Comparison of ENCODE assay signal across 7 cellular contexts in the genomic region with DNA sequence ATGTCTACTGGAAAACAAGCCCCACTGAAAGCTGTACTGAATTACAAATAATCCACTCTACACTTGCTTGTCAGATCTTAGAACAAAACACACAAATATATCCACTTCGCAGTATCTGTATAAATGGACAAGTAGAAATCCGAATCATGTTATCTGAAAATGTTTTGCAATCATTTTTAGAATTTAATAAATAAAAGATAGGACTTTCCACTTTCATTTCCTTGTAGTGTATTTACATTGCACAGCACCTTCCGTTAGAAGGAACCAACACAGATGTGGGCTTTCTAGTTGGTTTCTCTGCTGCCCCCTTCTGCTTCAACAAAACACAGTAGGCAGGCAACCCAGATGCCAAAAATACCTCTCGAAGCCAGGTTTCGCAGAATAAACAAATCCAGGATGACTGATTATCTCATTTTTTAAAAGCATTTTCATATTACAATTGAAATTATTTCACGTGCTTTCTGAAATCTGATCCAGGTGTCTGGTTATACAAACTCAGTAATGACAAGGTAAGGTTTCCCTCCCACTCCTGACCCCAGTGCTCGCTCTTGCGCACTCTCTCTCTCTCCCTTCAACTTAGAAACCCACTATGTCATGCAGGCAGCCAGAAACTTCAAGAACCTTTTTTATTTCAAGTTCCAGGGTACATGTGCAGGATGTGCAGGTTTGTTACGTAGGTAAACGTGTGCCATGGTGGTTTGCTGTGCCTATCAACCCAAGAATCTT.
DNase-seq lines count a peak whose midpoint lies in the region; ATAC-seq and TF ChIP-seq lines count a peak whose summit lies in the region.

No MANE protein-coding gene starts in this region.

- peaks cover 22% of the 10 kb centered on the region for H3K4me1 Mint-ChIP-seq in activated naive CD4-positive, alpha-beta T cell treated with anti-CD3 and anti-CD28 coated beads, Interleukin-2, amount 10 ng/mL, durations not matched to agents 7 days and 5 days

- H3K27me3 Mint-ChIP-seq in activated naive CD4-positive, alpha-beta T cell treated with anti-CD3 and anti-CD28 coated beads, Interleukin-2, amount 10 ng/mL, durations not matched to agents 7 days and 5 days, result no peaks in the 10 kb centered on the region

- H3K9me3 ChIP-seq in Peyer's patch, result no peaks in the 10 kb centered on the region
- H3K9me3 ChIP-seq in heart left ventricle, result no peaks in the 10 kb centered on the region

- no peaks in the 10 kb centered on the region for H3K36me3 ChIP-seq in Peyer's patch
- no peaks in the 10 kb centered on the region for H3K36me3 ChIP-seq in heart left ventricle

- WGBS in heart left ventricle, 4 donors, result 52 to 57% (median 54%) methylated on average over 10 of the region's 10 CpGs

- H3K36me3 Mint-ChIP-seq in activated naive CD4-positive, alpha-beta T cell treated with anti-CD3 and anti-CD28 coated beads, Interleukin-2, amount 10 ng/mL, durations not matched to agents 7 days and 5 days, result no peaks in the 10 kb centered on the region

- H3K4me3 Mint-ChIP-seq in activated naive CD4-positive, alpha-beta T cell treated with anti-CD3 and anti-CD28 coated beads, Interleukin-2, amount 10 ng/mL, durations not matched to agents 7 days and 5 days, result peak overlapping the region; percentile 9

- intact Hi-C loops in heart left ventricle (cut with DNase I), result loop anchor here in 6 of 10 donors (5.0 to 10.0 kb wide), 3 partner anchors 102 to 965 kb away; a partner anchor contains a TSS

- CTCF ChIA-PET in GM10248 (lab: Yijun Ruan, JAX), result interaction anchor here (0.9 to 1.7 kb wide), 4 partner anchors 11 to 36 kb away, joined by 3 to 8 read pairs (median 5); no protein-coding TSS in a partner anchor
- CTCF ChIA-PET in activated naive CD4-positive, alpha-beta T cell treated with anti-CD3 and anti-CD28 coated beads, Interleukin-2, amount 10 ng/mL, durations not matched to agents 7 days and 5 days (lab: Charles Lee), result interaction anchor here (0.7 kb wide), 1 partner anchor 1066 kb away, joined by 3 read pairs; no protein-coding TSS in a partner anchor

- ATAC-seq in GM21619 (IDR thresholded peaks at IDR 0.05; ENCODE audit: unreplicated experiment) (peak; percentile 95), heart left ventricle (peak in 2 of 4 donors; percentile 56 to 74)

- POLR2A ChIA-PET in GM10248 (lab: Yijun Ruan, JAX), result no interaction called here

- TF ChIP-seq POLR2A in Peyer's patch (IDR thresholded peaks at IDR 0.05), result no peak
- no peak for TF ChIP-seq POLR2A in heart left ventricle (IDR thresholded peaks at IDR 0.05)

- no peaks in the 10 kb centered on the region for H3K9me3 Mint-ChIP-seq in activated naive CD4-positive, alpha-beta T cell treated with anti-CD3 and anti-CD28 coated beads, Interleukin-2, amount 10 ng/mL, durations not matched to agents 7 days and 5 days

- H3K27me3 ChIP-seq in Peyer's patch (no peaks in the 10 kb centered on the region), heart left ventricle (no peaks in the 10 kb centered on the region)

- H3K27ac Mint-ChIP-seq in activated naive CD4-positive, alpha-beta T cell treated with anti-CD3 and anti-CD28 coated beads, Interleukin-2, amount 10 ng/mL, durations not matched to agents 7 days and 5 days, result peak overlapping the region; percentile 86

- H3K27ac ChIP-seq in Peyer's patch (peak overlapping the region in 1 of 4 donors; percentile 18), heart left ventricle (no peak overlapping the region)

- DNase-seq in GM10248 (ENCODE audit: extremely low spot score), result peak; percentile 52
- peak; percentile 27 for DNase-seq in HuH-7.5 (ENCODE audit: low spot score)
- DNase-seq in Peyer's patch, result peak in 1 of 3 donors; percentile 49
- peak; percentile 52 for DNase-seq in activated naive CD4-positive, alpha-beta T cell treated with anti-CD3 and anti-CD28 coated beads, Interleukin-2, amount 10 ng/mL, durations not matched to agents 7 days and 5 days
- DNase-seq in heart left ventricle, result peak in 1 of 5 donors; percentile 12
- peak; percentile 20 for DNase-seq in stimulated activated CD4-positive, alpha-beta T cell treated with anti-CD3 and anti-CD28 coated beads, Interleukin-15, amount 100 ng/mL, for 24 hours

- peak; percentile 44 for TF ChIP-seq CTCF in GM10248 (IDR thresholded peaks at IDR 0.05; ENCODE audit: control extremely low read depth, extremely low read depth, low read depth, missing control alignments)
- TF ChIP-seq CTCF in Peyer's patch (IDR thresholded peaks at IDR 0.05), result peak in 4 of 6 experiments; percentile 32 to 50 (median 41)
- peak in 11 of 12 donors; percentile 27 to 65 (median 45) for TF ChIP-seq CTCF in heart left ventricle (IDR thresholded peaks at IDR 0.05)

- H3K4me3 ChIP-seq in Peyer's patch, result no peak overlapping the region
- H3K4me3 ChIP-seq in heart left ventricle, result no peak overlapping the region

- H3K4me1 ChIP-seq in Peyer's patch, result no peaks in the 10 kb centered on the region
- peaks cover 0 to 8% (median 0%) of the 10 kb centered on the region in 12 donors for H3K4me1 ChIP-seq in heart left ventricle
